ENCODE assay signal across 17 cellular contexts in the genomic region with DNA sequence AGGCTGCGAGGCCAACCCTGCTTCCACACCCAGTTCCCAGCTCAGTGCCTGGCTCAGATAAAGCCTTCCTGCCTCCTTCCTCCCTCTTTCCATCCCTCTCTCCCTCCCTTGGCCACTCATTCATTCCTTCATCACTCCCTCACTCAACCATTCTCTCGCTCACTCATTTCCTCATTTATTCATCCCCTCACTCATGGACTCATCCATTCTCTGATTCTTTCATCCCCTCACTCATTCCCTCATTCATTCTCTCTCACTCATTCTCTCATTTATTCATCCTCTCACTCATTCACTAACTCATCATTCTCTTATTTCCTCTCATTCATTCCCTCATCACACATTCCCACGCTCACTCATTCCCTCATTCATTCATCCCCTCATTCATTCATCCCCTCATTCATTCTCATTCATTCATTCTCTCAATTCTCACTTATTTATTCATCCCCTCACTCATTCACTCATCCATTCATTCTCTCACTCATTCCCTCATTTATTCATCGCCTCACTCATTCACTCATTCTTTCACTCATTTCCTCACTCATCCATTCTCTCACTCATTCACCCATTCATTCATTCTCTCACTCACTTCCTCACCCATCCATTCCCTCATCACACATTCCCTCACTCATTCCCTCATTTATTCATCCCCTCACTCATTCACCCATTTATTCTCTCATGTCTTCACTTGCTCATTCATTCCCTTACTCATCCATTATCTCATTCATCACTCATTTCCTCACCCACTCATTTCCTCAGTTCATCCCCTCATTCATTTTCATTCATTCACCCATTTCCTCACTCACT. TPM values are rescaled to one million over a fixed set of nuclear protein-coding genes. Genes with fewer than 3 reads are reported as not detected.
DNase-seq lines count a peak whose midpoint lies in the region; ATAC-seq and TF ChIP-seq lines count a peak whose summit lies in the region.
"Had no signal": no experiment of that assay in that cellular context is flagged by ENCODE, and none has a peak within 500 bp of the region (broad histone marks: within the 10 kb centered on the region; RNA-seq: fewer than 3 reads in every experiment).

No MANE protein-coding gene starts in this region.

- CTCF ChIA-PET in HEK293 (lab: Yijun Ruan, JAX) = no interaction called here

- H3K4me1 Mint-ChIP-seq in activated T-helper 17 cell treated with anti-CD3 and anti-CD28 coated beads, Interleukin-2, amount 50 U/mL, for 72 hours = no peaks in the 10 kb centered on the region

- no peaks in the 10 kb centered on the region for H3K9me3 ChIP-seq in HEK293 (ENCODE audit: control insufficient read depth, insufficient read depth, low read depth, low read length)
- H3K9me3 ChIP-seq in mucosa of descending colon = no peaks in the 10 kb centered on the region
- H3K9me3 ChIP-seq in tibial nerve = no peaks in the 10 kb centered on the region
- H3K9me3 ChIP-seq in heart left ventricle = no peaks in the 10 kb centered on the region

- TF ChIP-seq POLR2A in tibial nerve (IDR thresholded peaks at IDR 0.05) (no peak), heart left ventricle (IDR thresholded peaks at IDR 0.05) (no peak)

- no peak overlapping the region for H3K27ac Mint-ChIP-seq in activated T-helper 17 cell treated with anti-CD3 and anti-CD28 coated beads, Interleukin-2, amount 50 U/mL, for 72 hours
- H3K27ac Mint-ChIP-seq: T-cell had no signal

- H3K36me3 Mint-ChIP-seq in activated T-helper 17 cell treated with anti-CD3 and anti-CD28 coated beads, Interleukin-2, amount 50 U/mL, for 72 hours (ENCODE audit: low read depth) = no peaks in the 10 kb centered on the region
- H3K36me3 Mint-ChIP-seq: T-cell had no signal

- H3K27me3 Mint-ChIP-seq in activated T-helper 17 cell treated with anti-CD3 and anti-CD28 coated beads, Interleukin-2, amount 50 U/mL, for 72 hours = no peaks in the 10 kb centered on the region
- H3K27me3 Mint-ChIP-seq: T-cell had no signal

- H3K27ac ChIP-seq in HEK293 (ENCODE audit: extremely low read depth, low read depth, low read length) (no peak overlapping the region), tibial nerve (no peak overlapping the region), heart left ventricle (peak overlapping the region in 1 of 12 donors; percentile 7)
- H3K27ac ChIP-seq: C4-2B, KMS-11 had no signal

- TF ChIP-seq CTCF in HEK293 (tag by site-specific recombination; IDR thresholded peaks at IDR 0.05) = no peak
- TF ChIP-seq CTCF in mucosa of descending colon (IDR thresholded peaks at IDR 0.05) = no peak
- TF ChIP-seq CTCF in tibial nerve (IDR thresholded peaks at IDR 0.05) = no peak
- TF ChIP-seq CTCF in heart left ventricle (IDR thresholded peaks at IDR 0.05) = no peak

- no peaks in the 10 kb centered on the region for H3K9me3 Mint-ChIP-seq in activated T-helper 17 cell treated with anti-CD3 and anti-CD28 coated beads, Interleukin-2, amount 50 U/mL, for 72 hours
- H3K9me3 Mint-ChIP-seq: T-cell had no signal

- 75% methylated on average over 4 of the region's 4 CpGs for WGBS in tibial nerve, 2 donors
- 77 to 94% (median 83%) methylated on average over 4 of the region's 4 CpGs for WGBS in heart left ventricle, 4 donors

- peak; percentile 53 for ATAC-seq in activated T-helper 17 cell treated with anti-CD3 and anti-CD28 coated beads, Interleukin-2, amount 50 U/mL, for 72 hours (replicated peaks)
- ATAC-seq in mucosa of descending colon (peak; percentile 33), heart left ventricle (no peak)
- ATAC-seq: SK-N-SH treated with all-trans-retinoic acid at 6 μM for 48 hours, T-cell had no signal

- DNase-seq in ELR (ENCODE audit: low read depth) = peak; percentile 21
- DNase-seq in mucosa of descending colon = no peak
- DNase-seq in NCI-H524 treated with DMSO at 0.1 percent for 48 hours (lab: John Stamatoyannopoulos, UW) = no peak
- no peak for DNase-seq in tibial nerve (ENCODE audit: low spot score in 2 of 2)
- no peak for DNase-seq in heart left ventricle
- DNase-seq: AML-193, DMS 273 treated with DMSO at 0.1 percent for 48 hours, NCI-H1092 treated with DMSO at 0.1 percent for 48 hours, NCI-H1694, NCI-H510A treated with DMSO at 0.1 percent for 48 hours, SIG-M5 had no signal

- H3K4me3 Mint-ChIP-seq in activated T-helper 17 cell treated with anti-CD3 and anti-CD28 coated beads, Interleukin-2, amount 50 U/mL, for 72 hours = no peak overlapping the region
- H3K4me3 Mint-ChIP-seq: T-cell had no signal

- H3K27me3 ChIP-seq in tibial nerve (no peaks in the 10 kb centered on the region), heart left ventricle (no peaks in the 10 kb centered on the region)

- H3K4me3 ChIP-seq in HEK293 (ENCODE audit: low read depth, low read length) = no peak overlapping the region
- H3K4me3 ChIP-seq in mucosa of descending colon = no peak overlapping the region
- H3K4me3 ChIP-seq in tibial nerve = no peak overlapping the region
- no peak overlapping the region for H3K4me3 ChIP-seq in heart left ventricle

- no peak for TF ChIP-seq EP300 in tibial nerve (IDR thresholded peaks at IDR 0.05)

- H3K4me1 ChIP-seq in HEK293 (ENCODE audit: control insufficient read depth, insufficient read depth, low read length) = no peaks in the 10 kb centered on the region
- peaks cover 2% of the 10 kb centered on the region for H3K4me1 ChIP-seq in mucosa of descending colon (ENCODE audit: low read depth)
- peaks cover 0 to 53% (median 9%) of the 10 kb centered on the region in 4 donors for H3K4me1 ChIP-seq in tibial nerve
- peaks cover 0 to 35% (median 14%) of the 10 kb centered on the region in 12 donors for H3K4me1 ChIP-seq in heart left ventricle

- no peaks in the 10 kb centered on the region for H3K36me3 ChIP-seq in HEK293 (ENCODE audit: control insufficient read depth in 2 of 2, insufficient read depth in 1 of 2, low read length in 2 of 2)
- H3K36me3 ChIP-seq in mucosa of descending colon (ENCODE audit: low read depth) = no peaks in the 10 kb centered on the region
- peaks cover 0 to 12% (median 0%) of the 10 kb centered on the region in 3 donors for H3K36me3 ChIP-seq in tibial nerve
- peaks cover 0 to 17% (median 2%) of the 10 kb centered on the region in 9 donors for H3K36me3 ChIP-seq in heart left ventricle

- intact Hi-C loops in mucosa of descending colon (cut with DNase I, micrococcal nuclease) (no loop called here), heart left ventricle (cut with DNase I) (no loop called here)

- POLR2A ChIA-PET in HEK293 (lab: Yijun Ruan, JAX) = interaction anchor here (0.5 kb wide), 1 partner anchor 155 kb away, joined by 3 read pairs; no protein-coding TSS in a partner anchor

TF ChIP-seq in HEK293, 187 proteins besides CTCF, POLR2A, EP300 and RAD21 (continues in another document):
- TF ChIP-seq, protein P1, sequence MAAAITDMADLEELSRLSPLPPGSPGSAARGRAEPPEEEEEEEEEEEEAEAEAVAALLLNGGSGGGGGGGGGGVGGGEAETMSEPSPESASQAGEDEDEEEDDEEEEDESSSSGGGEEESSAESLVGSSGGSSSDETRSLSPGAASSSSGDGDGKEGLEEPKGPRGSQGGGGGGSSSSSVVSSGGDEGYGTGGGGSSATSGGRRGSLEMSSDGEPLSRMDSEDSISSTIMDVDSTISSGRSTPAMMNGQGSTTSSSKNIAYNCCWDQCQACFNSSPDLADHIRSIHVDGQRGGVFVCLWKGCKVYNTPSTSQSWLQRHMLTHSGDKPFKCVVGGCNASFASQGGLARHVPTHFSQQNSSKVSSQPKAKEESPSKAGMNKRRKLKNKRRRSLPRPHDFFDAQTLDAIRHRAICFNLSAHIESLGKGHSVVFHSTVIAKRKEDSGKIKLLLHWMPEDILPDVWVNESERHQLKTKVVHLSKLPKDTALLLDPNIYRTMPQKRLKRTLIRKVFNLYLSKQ (tag by site-specific recombination; IDR thresholded peaks at IDR 0.05; ENCODE audit: borderline replicate concordance) = no peak
- TF ChIP-seq ZNF366 (tag by site-specific recombination; conservative IDR thresholded peaks at IDR 0.05) = peak; percentile 84
- peak; percentile 81; the same call in 1 of the 2 replicates for TF ChIP-seq ZNF24 (tag by site-specific recombination; IDR thresholded peaks at IDR 0.05)
- 0 out of 2 replicates have a peak, but pooled peaks have one; percentile 42 for TF ChIP-seq PRDM1 (tag by site-specific recombination; IDR thresholded peaks at IDR 0.05)
- TF ChIP-seq ZFP41 (tag by site-specific recombination; IDR thresholded peaks at IDR 0.05; ENCODE audit: borderline replicate concordance) = no peak
- no peak for TF ChIP-seq ZNF701 (tag by site-specific recombination; IDR thresholded peaks at IDR 0.05)

RNA-seq across cellular contexts. Expression of gene ABTB1, which starts 13.2 kb away (rescaled TPM):
- 10 to 100 TPM; 16.1 to 23.6 TPM for total RNA-seq in activated T-helper 17 cell treated with anti-CD3 and anti-CD28 coated beads, Interleukin-2, amount 50 U/mL, for 72 hours
- 10 to 100 TPM; 19.9 to 48.7 (median 33.7) TPM for total RNA-seq in mucosa of descending colon
- total RNA-seq in tibial nerve = 100 to 1,000 TPM in 3 of 4 donors, 10 to 100 TPM in 1; 86.4 to 134 (median 121) TPM
- 10 to 100 TPM; 15.4 to 39.3 (median 30.9) TPM for total RNA-seq in heart left ventricle
- polyA plus RNA-seq in heart left ventricle = 10 to 100 TPM; 29.3 to 35.3 TPM

RNA-seq across cellular contexts. Expression of gene PODXL2, which starts 56.9 kb away (rescaled TPM):
- total RNA-seq in activated T-helper 17 cell treated with anti-CD3 and anti-CD28 coated beads, Interleukin-2, amount 50 U/mL, for 72 hours = 1 to 10 TPM in 1 of 2 donors, under 1 TPM in 1; 0.69 to 1.4 TPM
- 10 to 100 TPM in 2 of 3 donors, 1 to 10 TPM in 1; 5.4 to 18.5 (median 16.2) TPM for total RNA-seq in mucosa of descending colon
- 10 to 100 TPM; 12.7 to 19.8 (median 14.1) TPM for total RNA-seq in tibial nerve
- 1 to 10 TPM in 8 of 9 donors, under 1 TPM in 1; 1.00 to 4.1 (median 2.1) TPM for total RNA-seq in heart left ventricle
- polyA plus RNA-seq in heart left ventricle = 1 to 10 TPM in 1 of 2 donors, under 1 TPM in 1; 0.72 to 3.2 TPM

Comparison
In these comparisons a context has a peak if more than half of its experiments do, and no peak if none do; other contexts are left out.
1. ATAC-seq: peak in activated T-helper 17 cell treated with anti-CD3 and anti-CD28 coated beads, Interleukin-2, amount 50 U/mL, for 72 hours (single experiment) and mucosa of descending colon (single experiment); none in heart left ventricle (0 of 4).